In the genomic region with DNA sequence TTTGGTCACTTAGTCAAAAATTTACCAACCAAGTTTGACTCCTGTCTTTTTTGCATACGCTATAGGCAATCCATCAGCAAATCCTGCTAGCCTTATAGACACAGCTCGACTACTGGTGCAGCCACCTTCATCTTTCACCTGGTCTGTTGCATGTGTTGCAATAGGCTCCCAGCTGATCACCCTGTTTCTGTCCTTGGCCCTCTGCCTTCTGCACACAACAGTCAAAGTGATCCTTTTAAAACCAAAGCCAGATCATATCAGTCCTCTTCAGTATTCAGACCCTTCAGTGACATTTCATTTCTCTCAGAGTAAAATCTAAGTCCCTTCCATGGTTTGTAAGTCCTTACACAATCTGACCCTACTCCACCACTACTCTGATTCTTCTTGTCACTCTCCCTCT, we compare ENCODE assay signal across 24 cellular contexts. TPM values are rescaled to one million over a fixed set of nuclear protein-coding genes. Genes with fewer than 3 reads are reported as not detected.
DNase-seq lines count a peak whose midpoint lies in the region; ATAC-seq, FAIRE-seq and TF ChIP-seq lines count a peak whose summit lies in the region.
"Had no signal": no experiment of that assay in that cellular context is flagged by ENCODE, and none has a peak within 500 bp of the region (broad histone marks: within the 10 kb centered on the region; RNA-seq: fewer than 3 reads in every experiment).

No MANE protein-coding gene starts in this region.

- intact Hi-C loops in activated CD8-positive, alpha-beta T cell treated with anti-CD3 and anti-CD28 coated beads for 36 hours (cut with micrococcal nuclease), result no loop called here
- intact Hi-C loops in HepG2 (cut with micrococcal nuclease; ENCODE audit: unreplicated experiment), result no loop called here
- intact Hi-C loops in upper lobe of right lung (cut with DNase I), result no loop called here

- H3K27me3 ChIP-seq in Loucy (ENCODE audit: insufficient read depth, low read length, poor library complexity, severe bottlenecking), result no peaks in the 10 kb centered on the region
- H3K27me3 ChIP-seq in HepG2 (ENCODE audit: control insufficient read depth in 1 of 2, insufficient read depth in 2 of 2, low read length in 2 of 2), result no peaks in the 10 kb centered on the region
- H3K27me3 ChIP-seq in upper lobe of right lung, result no peaks in the 10 kb centered on the region
- H3K27me3 ChIP-seq: BLaER1, SJSA1 had no signal

- H3K4me3 Mint-ChIP-seq in activated CD8-positive, alpha-beta T cell treated with anti-CD3 and anti-CD28 coated beads for 36 hours, result no peak overlapping the region
- no peak overlapping the region for H3K4me3 Mint-ChIP-seq in activated CD8-positive, alpha-beta T cell treated with anti-CD3 and anti-CD28 coated beads, Interleukin-2, amount 10 ng/mL, durations not matched to agents 7 days and 5 days
- H3K4me3 Mint-ChIP-seq: CD4-positive, CD25-positive, alpha-beta regulatory T cell had no signal

- no peaks in the 10 kb centered on the region for H3K9me2 ChIP-seq in Loucy (replicated peaks; ENCODE audit: low read depth, low read length)

- BruUV-seq in HepG2 (replicated peaks; lab: Mats Ljungman, UMichigan), result no TSS peak

- TF ChIP-seq RAD21 in HepG2 (CRISPR knock-in tag; IDR thresholded peaks at IDR 0.05), result no peak

- H4K20me1 ChIP-seq in Loucy (ENCODE audit: insufficient read depth, low read length, poor library complexity, severe bottlenecking), result no peaks in the 10 kb centered on the region
- H4K20me1 ChIP-seq in HepG2 (ENCODE audit: insufficient read depth, low read length), result no peaks in the 10 kb centered on the region
- H4K20me1 ChIP-seq: BLaER1 had no signal

- H3K36me3 Mint-ChIP-seq in activated CD8-positive, alpha-beta T cell treated with anti-CD3 and anti-CD28 coated beads for 36 hours (ENCODE audit: low read depth), result no peaks in the 10 kb centered on the region
- no peaks in the 10 kb centered on the region for H3K36me3 Mint-ChIP-seq in activated CD8-positive, alpha-beta T cell treated with anti-CD3 and anti-CD28 coated beads, Interleukin-2, amount 10 ng/mL, durations not matched to agents 7 days and 5 days (ENCODE audit: low read depth)
- H3K36me3 Mint-ChIP-seq: CD4-positive, CD25-positive, alpha-beta regulatory T cell had no signal

- H3K9ac ChIP-seq in Loucy (ENCODE audit: low read depth, low read length, poor library complexity, severe bottlenecking), result peak overlapping the region; percentile 71
- H3K9ac ChIP-seq in HepG2 (ENCODE audit: insufficient read depth, low read depth, low read length), result no peak overlapping the region
- H3K9ac ChIP-seq: BLaER1 had no signal

- H3K4me1 Mint-ChIP-seq in activated CD8-positive, alpha-beta T cell treated with anti-CD3 and anti-CD28 coated beads for 36 hours (ENCODE audit: low read depth), result peaks cover 7% of the 10 kb centered on the region
- peaks cover 4% of the 10 kb centered on the region for H3K4me1 Mint-ChIP-seq in activated CD8-positive, alpha-beta T cell treated with anti-CD3 and anti-CD28 coated beads, Interleukin-2, amount 10 ng/mL, durations not matched to agents 7 days and 5 days (ENCODE audit: low read depth)

- H3K4me3 ChIP-seq in Loucy (ENCODE audit: low read length, poor library complexity, severe bottlenecking) (no peak overlapping the region), HepG2 (replicated peaks in 1 of 3; ENCODE audit: insufficient read depth in 1 of 3, low read depth in 2 of 3, low read length in 3 of 3) (no peak overlapping the region), upper lobe of right lung (no peak overlapping the region)
- H3K4me3 ChIP-seq: BLaER1, SJSA1 had no signal

- FAIRE-seq in GM12892 (lab: Jason Lieb, UNC) (peak; percentile 40), HepG2 (lab: Jason Lieb, UNC) (no peak)
- FAIRE-seq: H54, HTR-8/SVneo had no signal

- no peak for TF ChIP-seq CTCF in activated CD8-positive, alpha-beta T cell treated with anti-CD3 and anti-CD28 coated beads for 36 hours (IDR thresholded peaks at IDR 0.05)
- TF ChIP-seq CTCF in Loucy (conservative IDR thresholded peaks at IDR 0.05; ENCODE audit: low read length) (no peak), HepG2 (CRISPR knock-in tag; IDR thresholded peaks at IDR 0.05) (no peak), upper lobe of right lung (IDR thresholded peaks at IDR 0.05) (no peak)

- no peak for TF ChIP-seq POLR2A in GM12892 (IDR thresholded peaks at IDR 0.05; ENCODE audit: low read depth, low read length)
- TF ChIP-seq POLR2A in HepG2 (IDR thresholded peaks at IDR 0.05; ENCODE audit: insufficient read depth in 1 of 2, low read depth in 2 of 2, low read length in 2 of 2), result no peak

- no peak for TF ChIP-seq EP300 in HepG2 (IDR thresholded peaks at IDR 0.05; ENCODE audit: low read depth in 2 of 2, low read length in 2 of 2)
- no peak for TF ChIP-seq EP300 in HepG2 (CRISPR knock-in tag; IDR thresholded peaks at IDR 0.05; ENCODE audit: borderline replicate concordance)

- DNase-seq in activated CD8-positive, alpha-beta T cell treated with anti-CD3 and anti-CD28 coated beads for 36 hours, result no peak
- DNase-seq in activated CD8-positive, alpha-beta T cell treated with anti-CD3 and anti-CD28 coated beads, Interleukin-2, amount 10 ng/mL, durations not matched to agents 7 days and 5 days, result no peak
- DNase-seq in GM12892 (ENCODE audit: insufficient read length), result no peak
- peak; percentile 46 for DNase-seq in HepG2 (ENCODE audit: low spot score)
- no peak for DNase-seq in Ammon's horn (ENCODE audit: low spot score)
- no peak for DNase-seq in upper lobe of right lung
- DNase-seq in stimulated activated naive CD4-positive, alpha-beta T cell (lab: John Stamatoyannopoulos, UW), result no peak
- DNase-seq: CD4-positive, CD25-positive, alpha-beta regulatory T cell; DMS153; DND-41; KG1; NCI-H1048; NCI-H1417; NCI-H1694; NCI-H2081; NCI-H2227 treated with DMSO at 0.1 percent for 48 hours; NCI-H526 treated with DMSO at 0.1 percent for 48 hours; Right ventricle myocardium superior; RPMI8226 had no signal

- H3K4me1 ChIP-seq in Loucy (ENCODE audit: insufficient read depth, low read length, poor library complexity, severe bottlenecking) (peaks cover 93% of the 10 kb centered on the region), HepG2 (ENCODE audit: insufficient read depth, low read length) (peaks cover 32% of the 10 kb centered on the region), upper lobe of right lung (no peaks in the 10 kb centered on the region)
- H3K4me1 ChIP-seq: BLaER1 had no signal

- POLR2A ChIA-PET in activated CD8-positive, alpha-beta T cell treated with anti-CD3 and anti-CD28 coated beads for 36 hours (lab: Charles Lee), result no interaction called here
- POLR2A ChIA-PET in activated CD8-positive, alpha-beta T cell treated with anti-CD3 and anti-CD28 coated beads, Interleukin-2, amount 10 ng/mL, durations not matched to agents 7 days and 5 days (lab: Charles Lee), result no interaction called here
- POLR2A ChIA-PET in HepG2 (lab: Yijun Ruan, JAX), result interaction anchor here (1.4 kb wide), 1 partner anchor 11 kb away, joined by 6 read pairs; a partner anchor contains a TSS

- CTCF ChIA-PET in activated CD8-positive, alpha-beta T cell treated with anti-CD3 and anti-CD28 coated beads for 36 hours (lab: Charles Lee), result no interaction called here
- CTCF ChIA-PET in activated CD8-positive, alpha-beta T cell treated with anti-CD3 and anti-CD28 coated beads, Interleukin-2, amount 10 ng/mL, durations not matched to agents 7 days and 5 days (lab: Charles Lee), result no interaction called here
- CTCF ChIA-PET in HepG2 (lab: Yijun Ruan, JAX; ENCODE audit: low intra/inter-chr PET ratio, low total read pairs), result no interaction called here

- H3K4me2 ChIP-seq in Loucy (ENCODE audit: low read depth, low read length, poor library complexity, severe bottlenecking) (peak overlapping the region; percentile 75), HepG2 (ENCODE audit: low read depth, low read length) (no peak overlapping the region)
- H3K4me2 ChIP-seq: BLaER1 had no signal

- H3K79me2 ChIP-seq in Loucy (ENCODE audit: insufficient read depth, low read length) (peaks cover 99% of the 10 kb centered on the region), HepG2 (ENCODE audit: insufficient read depth, low read length) (no peaks in the 10 kb centered on the region)

- no peak overlapping the region for H3K27ac Mint-ChIP-seq in activated CD8-positive, alpha-beta T cell treated with anti-CD3 and anti-CD28 coated beads for 36 hours
- no peak overlapping the region for H3K27ac Mint-ChIP-seq in activated CD8-positive, alpha-beta T cell treated with anti-CD3 and anti-CD28 coated beads, Interleukin-2, amount 10 ng/mL, durations not matched to agents 7 days and 5 days
- H3K27ac Mint-ChIP-seq: CD4-positive, CD25-positive, alpha-beta regulatory T cell had no signal

- 48% methylated on average over 2 of the region's 2 CpGs for WGBS in HepG2 (ENCODE audit: low lambda C conversion rate)

- no peaks in the 10 kb centered on the region for H3F3A ChIP-seq in Loucy (ENCODE audit: low read depth)

- no peaks in the 10 kb centered on the region for H3K36me3 ChIP-seq in Loucy (ENCODE audit: insufficient read depth, low read length)
- no peaks in the 10 kb centered on the region for H3K36me3 ChIP-seq in HepG2 (replicated peaks in 1 of 2; ENCODE audit: control insufficient read depth in 1 of 2, insufficient read depth in 2 of 2, low read length in 2 of 2)
- no peaks in the 10 kb centered on the region for H3K36me3 ChIP-seq in upper lobe of right lung
- H3K36me3 ChIP-seq: BLaER1 had no signal

- no peaks in the 10 kb centered on the region; the same call in 1 of the 2 replicates for H3K9me3 ChIP-seq in Loucy (ENCODE audit: insufficient read depth, low read depth, low read length)
- H3K9me3 ChIP-seq in HepG2 (ENCODE audit: low read length), result no peaks in the 10 kb centered on the region
- no peaks in the 10 kb centered on the region for H3K9me3 ChIP-seq in upper lobe of right lung
- H3K9me3 ChIP-seq: BLaER1, SJSA1 had no signal

- H3K27ac ChIP-seq in HepG2 (ENCODE audit: extremely low read length, insufficient read depth, low read length) (no peak overlapping the region), upper lobe of right lung (no peak overlapping the region)
- H3K27ac ChIP-seq: BLaER1, SJSA1 had no signal

- no peak overlapping the region for H2AFZ ChIP-seq in Loucy (ENCODE audit: low read length)
- no peak overlapping the region for H2AFZ ChIP-seq in HepG2 (ENCODE audit: low read length)

- in situ Hi-C loops in HepG2 (cut with HindIII; ENCODE audit: extremely low pct_ligation_motif_present, low pct_unique_long_range_greater_than_20kb), result no loop called here

- peaks cover 3% of the 10 kb centered on the region for H3K9me3 Mint-ChIP-seq in activated CD8-positive, alpha-beta T cell treated with anti-CD3 and anti-CD28 coated beads for 36 hours
- H3K9me3 Mint-ChIP-seq in activated CD8-positive, alpha-beta T cell treated with anti-CD3 and anti-CD28 coated beads, Interleukin-2, amount 10 ng/mL, durations not matched to agents 7 days and 5 days (ENCODE audit: insufficient read depth), result peaks cover 5% of the 10 kb centered on the region

- peak; percentile 47 for ATAC-seq in activated CD8-positive, alpha-beta T cell treated with anti-CD3 and anti-CD28 coated beads for 36 hours
- no peak for ATAC-seq in activated CD8-positive, alpha-beta T cell treated with anti-CD3 and anti-CD28 coated beads, Interleukin-2, amount 10 ng/mL, durations not matched to agents 7 days and 5 days
- ATAC-seq in HepG2 (peak; percentile 94), upper lobe of right lung (no peak)

- H3K27me3 Mint-ChIP-seq in activated CD8-positive, alpha-beta T cell treated with anti-CD3 and anti-CD28 coated beads for 36 hours, result peaks cover 17% of the 10 kb centered on the region
- peaks cover 15% of the 10 kb centered on the region for H3K27me3 Mint-ChIP-seq in activated CD8-positive, alpha-beta T cell treated with anti-CD3 and anti-CD28 coated beads, Interleukin-2, amount 10 ng/mL, durations not matched to agents 7 days and 5 days (ENCODE audit: low read depth)

RNA-seq across cellular contexts. Expression of a gene that starts 10.9 kb away (rescaled TPM):
- total RNA-seq in activated CD8-positive, alpha-beta T cell treated with anti-CD3 and anti-CD28 coated beads for 36 hours, result 100 to 1,000 TPM; 130 to 138 TPM
- 100 to 1,000 TPM; 159 to 160 TPM for total RNA-seq in activated CD8-positive, alpha-beta T cell treated with anti-CD3 and anti-CD28 coated beads, Interleukin-2, amount 10 ng/mL, durations not matched to agents 7 days and 5 days
- polyA plus RNA-seq in GM12892 (2012; ENCODE audit: missing spikeins), result 19.7 TPM
- total RNA-seq in HepG2 (2016; rRNA removed; fragmentation: Illumina TruSeq; extraction: Trizol) (90.8 and 134 TPM in 2 replicates), upper lobe of right lung (22.4 TPM)
- total RNA-seq in HepG2 (2016; cell fraction: cytosol; rRNA removed; fragmentation: Illumina TruSeq; extraction: Trizol; ENCODE audit: low read depth), result 5.1 and 5.5 TPM in 2 replicates
- 84.9 and 123 TPM in 2 replicates for total RNA-seq in HepG2 (2016; cell fraction: insoluble cytoplasmic fraction; rRNA removed; fragmentation: Illumina TruSeq; extraction: Trizol)
- 29.2 and 30.5 TPM in 2 replicates for total RNA-seq in HepG2 (2016; cell fraction: membrane; rRNA removed; fragmentation: Illumina TruSeq; extraction: Trizol)
- 119 and 130 TPM in 2 replicates for total RNA-seq in HepG2 (2016; cell fraction: nucleus; rRNA removed; fragmentation: Illumina TruSeq; extraction: Trizol)
- 25.6 and 34.6 TPM in 2 replicates for polyA plus RNA-seq in HepG2 (2011; rRNA removed)
- polyA plus RNA-seq in HepG2 (2011; cell fraction: cytosol; rRNA removed), result 18.5 and 23.7 TPM in 2 replicates
- 43.9 and 53.9 TPM in 2 replicates for polyA plus RNA-seq in HepG2 (2011; cell fraction: nucleus; rRNA removed)
- 20.9 and 27.3 TPM in 2 replicates for polyA plus RNA-seq in HepG2 (2012)
- polyA plus RNA-seq in HepG2 (2016; cell fraction: cytosol; fragmentation: Illumina TruSeq; extraction: Trizol; ENCODE audit: low read depth), result 1.4 and 1.7 TPM in 2 replicates
- 58.7 and 59.6 TPM in 2 replicates for polyA plus RNA-seq in HepG2 (2016; cell fraction: insoluble cytoplasmic fraction; fragmentation: Illumina TruSeq; extraction: Trizol; ENCODE audit: low read depth)
- 5.4 and 5.9 TPM in 2 replicates for polyA plus RNA-seq in HepG2 (2016; cell fraction: membrane; fragmentation: Illumina TruSeq; extraction: Trizol; ENCODE audit: low read depth)
- polyA plus RNA-seq in HepG2 (2016; cell fraction: nucleus; fragmentation: Illumina TruSeq; extraction: Trizol; ENCODE audit: insufficient read depth, low read depth), result 40.3 and 43.1 TPM in 2 replicates
- 69.1 and 135 TPM in 2 replicates for polyA minus RNA-seq in HepG2 (2011; rRNA and poly(A)+ RNA removed; ENCODE audit: low replicate concordance)
- 85.6 and 90.1 TPM in 2 replicates for polyA minus RNA-seq in HepG2 (2011; cell fraction: cytosol; rRNA and poly(A)+ RNA removed)
- 219 and 264 TPM in 2 replicates for polyA minus RNA-seq in HepG2 (2011; cell fraction: nucleus; rRNA and poly(A)+ RNA removed)

Comparison
In these comparisons a context has a peak if more than half of its experiments do, and no peak if none do; other contexts are left out.
1. ATAC-seq: peak in activated CD8-positive, alpha-beta T cell treated with anti-CD3 and anti-CD28 coated beads for 36 hours (single experiment) and HepG2 (single experiment); none in activated CD8-positive, alpha-beta T cell treated with anti-CD3 and anti-CD28 coated beads, Interleukin-2, amount 10 ng/mL, durations not matched to agents 7 days and 5 days (single experiment) and upper lobe of right lung (single experiment).